ENCODE assay signal across 19 cellular contexts in genomic region chr10:3509355-3509754, GRCh38.
DNase-seq lines count a peak whose midpoint lies in the region; ATAC-seq, FAIRE-seq and TF ChIP-seq lines count a peak whose summit lies in the region.
"Had no signal": no experiment of that assay in that cellular context is flagged by ENCODE, and none has a peak within 500 bp of the region (broad histone marks: within the 10 kb centered on the region; RNA-seq: fewer than 3 reads in every experiment).

No MANE protein-coding gene starts in this region.

- no peaks in the 10 kb centered on the region for H3K27me3 Mint-ChIP-seq in activated T-helper 17 cell treated with anti-CD3 and anti-CD28 coated beads, Interleukin-2, amount 50 U/mL, for 72 hours

- no TSS peak for BruUV-seq in HepG2 (replicated peaks; lab: Mats Ljungman, UMichigan)

- POLR2A ChIA-PET in HepG2 (lab: Yijun Ruan, JAX) (no interaction called here), HEK293 (lab: Yijun Ruan, JAX) (no interaction called here)

- DNase-seq in HepG2 (ENCODE audit: low spot score): no peak
- no peak for DNase-seq in right lobe of liver
- DNase-seq in osteoblast (ENCODE audit: insufficient read length, low spot score, missing footprints): peak; percentile 74
- DNase-seq in SIG-M5 (lab: John Stamatoyannopoulos, UW): no peak
- DNase-seq in NCI-H226: no peak
- DNase-seq in Kasumi-1 (lab: John Stamatoyannopoulos, UW): no peak
- DNase-seq: C1 segment of cervical spinal cord; Caco-2; CD8-positive, alpha-beta T cell; DMS153; DND-41; GM23248; H9 had no signal

- H3K27me3 ChIP-seq in HepG2 (ENCODE audit: control insufficient read depth in 1 of 2, insufficient read depth in 2 of 2, low read length in 2 of 2): peaks cover 0 to 6% of the 10 kb centered on the region in 2 experiments; a peak in 1 of 5 replicates
- H3K27me3 ChIP-seq in right lobe of liver: no peaks in the 10 kb centered on the region
- H3K27me3 ChIP-seq in osteoblast (ENCODE audit: insufficient read depth, low read length): no peaks in the 10 kb centered on the region

- H3K4me3 ChIP-seq in HepG2 (replicated peaks in 1 of 3; ENCODE audit: insufficient read depth in 1 of 3, low read depth in 2 of 3, low read length in 3 of 3): no peak overlapping the region
- no peak overlapping the region for H3K4me3 ChIP-seq in right lobe of liver
- H3K4me3 ChIP-seq in HEK293 (ENCODE audit: low read depth, low read length): no peak overlapping the region
- H3K4me3 ChIP-seq in osteoblast (ENCODE audit: insufficient read depth, low read length): no peak overlapping the region
- H3K4me3 ChIP-seq: GM23248 had no signal

- H3K4me2 ChIP-seq in HepG2 (ENCODE audit: low read depth, low read length): no peak overlapping the region
- H3K4me2 ChIP-seq in osteoblast (ENCODE audit: insufficient read depth, low read length): no peak overlapping the region

- H3K4me1 ChIP-seq in HepG2 (ENCODE audit: insufficient read depth, low read length): no peaks in the 10 kb centered on the region
- H3K4me1 ChIP-seq in right lobe of liver: no peaks in the 10 kb centered on the region
- no peaks in the 10 kb centered on the region for H3K4me1 ChIP-seq in HEK293 (ENCODE audit: control insufficient read depth, insufficient read depth, low read length)
- no peaks in the 10 kb centered on the region for H3K4me1 ChIP-seq in osteoblast (ENCODE audit: insufficient read depth, low read length)
- H3K4me1 ChIP-seq: Caco-2 had no signal

- TF ChIP-seq CTCF in HepG2 (CRISPR knock-in tag; IDR thresholded peaks at IDR 0.05) (no peak), right lobe of liver (IDR thresholded peaks at IDR 0.05) (no peak), HEK293 (tag by site-specific recombination; IDR thresholded peaks at IDR 0.05) (no peak), osteoblast (IDR thresholded peaks at IDR 0.05; ENCODE audit: extremely low read depth, low read depth, low read length) (no peak)

- no peak for TF ChIP-seq EP300 in HepG2 (IDR thresholded peaks at IDR 0.05; ENCODE audit: low read depth in 2 of 2, low read length in 2 of 2)
- TF ChIP-seq EP300 in HepG2 (CRISPR knock-in tag; IDR thresholded peaks at IDR 0.05; ENCODE audit: borderline replicate concordance): no peak

- H4K20me1 ChIP-seq in HepG2 (ENCODE audit: insufficient read depth, low read length) (no peaks in the 10 kb centered on the region), osteoblast (ENCODE audit: insufficient read depth, low read length) (no peaks in the 10 kb centered on the region)

- TF ChIP-seq RAD21 in HepG2 (CRISPR knock-in tag; IDR thresholded peaks at IDR 0.05): no peak

- H3K4me3 Mint-ChIP-seq in activated T-helper 17 cell treated with anti-CD3 and anti-CD28 coated beads, Interleukin-2, amount 50 U/mL, for 72 hours: no peak overlapping the region
- H3K4me3 Mint-ChIP-seq: CD8-positive, alpha-beta T cell; H9 had no signal

- CTCF ChIA-PET in HepG2 (lab: Yijun Ruan, JAX; ENCODE audit: low intra/inter-chr PET ratio, low total read pairs): no interaction called here
- CTCF ChIA-PET in HEK293 (lab: Yijun Ruan, JAX): no interaction called here

- WGBS in HepG2 (ENCODE audit: low lambda C conversion rate): 4% methylated on average over 3 of the region's 3 CpGs
- WGBS in right lobe of liver (ENCODE audit: insufficient coverage, low coverage, low lambda C conversion rate, missing lambda C conversion rate): 52% methylated on average over 3 of the region's 3 CpGs

- no peak for FAIRE-seq in HepG2 (lab: Jason Lieb, UNC)
- FAIRE-seq: G401.6, GM12892, GM19239, H1 had no signal

- H3K4me1 Mint-ChIP-seq in activated T-helper 17 cell treated with anti-CD3 and anti-CD28 coated beads, Interleukin-2, amount 50 U/mL, for 72 hours: peaks cover 7% of the 10 kb centered on the region
- H3K4me1 Mint-ChIP-seq: H9 had no signal

- H2AFZ ChIP-seq in HepG2 (ENCODE audit: low read length): no peak overlapping the region
- no peak overlapping the region for H2AFZ ChIP-seq in osteoblast (ENCODE audit: low read length)
- H2AFZ ChIP-seq: GM23248 had no signal

- H3K79me2 ChIP-seq in HepG2 (ENCODE audit: insufficient read depth, low read length): no peaks in the 10 kb centered on the region
- H3K79me2 ChIP-seq in osteoblast (ENCODE audit: insufficient read depth, low read length): no peaks in the 10 kb centered on the region

- no peak overlapping the region for H3K27ac Mint-ChIP-seq in activated T-helper 17 cell treated with anti-CD3 and anti-CD28 coated beads, Interleukin-2, amount 50 U/mL, for 72 hours
- H3K27ac Mint-ChIP-seq: CD8-positive, alpha-beta T cell; H9 had no signal

- H3K27ac ChIP-seq in HepG2 (ENCODE audit: extremely low read length, insufficient read depth, low read length) (no peak overlapping the region), right lobe of liver (no peak overlapping the region), HEK293 (ENCODE audit: extremely low read depth, low read depth, low read length) (no peak overlapping the region), osteoblast (ENCODE audit: low read depth, low read length) (no peak overlapping the region)
- H3K27ac ChIP-seq: GM23248 had no signal

- H3K9me3 ChIP-seq in HepG2 (ENCODE audit: low read length) (no peaks in the 10 kb centered on the region), right lobe of liver (no peaks in the 10 kb centered on the region), HEK293 (ENCODE audit: control insufficient read depth, insufficient read depth, low read depth, low read length) (no peaks in the 10 kb centered on the region), osteoblast (ENCODE audit: low read depth, low read length) (peaks cover 3% of the 10 kb centered on the region)

- H3K36me3 ChIP-seq in HepG2 (replicated peaks in 1 of 2; ENCODE audit: control insufficient read depth in 1 of 2, insufficient read depth in 2 of 2, low read length in 2 of 2) (no peaks in the 10 kb centered on the region), right lobe of liver (no peaks in the 10 kb centered on the region), HEK293 (ENCODE audit: control insufficient read depth in 2 of 2, insufficient read depth in 1 of 2, low read length in 2 of 2) (no peaks in the 10 kb centered on the region), osteoblast (ENCODE audit: insufficient read depth, low read length) (no peaks in the 10 kb centered on the region)

- H3K9me3 Mint-ChIP-seq in activated T-helper 17 cell treated with anti-CD3 and anti-CD28 coated beads, Interleukin-2, amount 50 U/mL, for 72 hours: no peaks in the 10 kb centered on the region
- H3K9me3 Mint-ChIP-seq: CD8-positive, alpha-beta T cell had no signal

- ATAC-seq in HepG2: no peak
- no peak for ATAC-seq in right lobe of liver
- peak; percentile 29 for ATAC-seq in activated T-helper 17 cell treated with anti-CD3 and anti-CD28 coated beads, Interleukin-2, amount 50 U/mL, for 72 hours (replicated peaks)
- ATAC-seq: CD8-positive, alpha-beta T cell had no signal

- no peak overlapping the region for H3K9ac ChIP-seq in HepG2 (ENCODE audit: insufficient read depth, low read depth, low read length)
- H3K9ac ChIP-seq: GM23248 had no signal

- in situ Hi-C loops in HepG2 (cut with HindIII; ENCODE audit: extremely low pct_ligation_motif_present, low pct_unique_long_range_greater_than_20kb): no loop called here

- no peaks in the 10 kb centered on the region for H3K36me3 Mint-ChIP-seq in activated T-helper 17 cell treated with anti-CD3 and anti-CD28 coated beads, Interleukin-2, amount 50 U/mL, for 72 hours (ENCODE audit: low read depth)
- H3K36me3 Mint-ChIP-seq: CD8-positive, alpha-beta T cell had no signal

- intact Hi-C loops in HepG2 (cut with micrococcal nuclease; ENCODE audit: unreplicated experiment): no loop called here
- intact Hi-C loops in right lobe of liver (cut with DNase I): no loop called here

- TF ChIP-seq POLR2A in HepG2 (IDR thresholded peaks at IDR 0.05; ENCODE audit: insufficient read depth in 1 of 2, low read depth in 2 of 2, low read length in 2 of 2) (no peak), right lobe of liver (IDR thresholded peaks at IDR 0.05) (no peak)

TF ChIP-seq in HepG2, 621 proteins besides CTCF, POLR2A, EP300 and RAD21:
- TF ChIP-seq NR2F6 (IDR thresholded peaks at IDR 0.05) (peak; percentile 19; the same call in 1 of the 2 replicates), NR2F6 (CRISPR knock-in tag; IDR thresholded peaks at IDR 0.05) (no peak), ZNF781 (CRISPR knock-in tag; IDR thresholded peaks at IDR 0.05; ENCODE audit: borderline replicate concordance, not compliant biosample characterization) (no peak), ZNF354B (CRISPR knock-in tag; IDR thresholded peaks at IDR 0.05) (no peak), CBX1 (IDR thresholded peaks at IDR 0.05; ENCODE audit: low read depth) (no peak)

TF ChIP-seq in HEK293, 187 proteins besides CTCF, POLR2A, EP300 and RAD21:
- TF ChIP-seq ZNF792 (tag by site-specific recombination; IDR thresholded peaks at IDR 0.05) (no peak), SETDB1 (IDR thresholded peaks at IDR 0.05; ENCODE audit: insufficient read length, low read length) (peak; percentile 13), ZNF146 (tag by site-specific recombination; IDR thresholded peaks at IDR 0.05) (no peak)

Comparison
In these comparisons a context has a peak if more than half of its experiments do, and no peak if none do; other contexts are left out.
1. Of the 63 proteins assayed by ChIP-seq in both HepG2 and HEK293: peak only in HepG2: none; only in HEK293: SETDB1; in both: none; in neither: 62.